In the genomic region with DNA sequence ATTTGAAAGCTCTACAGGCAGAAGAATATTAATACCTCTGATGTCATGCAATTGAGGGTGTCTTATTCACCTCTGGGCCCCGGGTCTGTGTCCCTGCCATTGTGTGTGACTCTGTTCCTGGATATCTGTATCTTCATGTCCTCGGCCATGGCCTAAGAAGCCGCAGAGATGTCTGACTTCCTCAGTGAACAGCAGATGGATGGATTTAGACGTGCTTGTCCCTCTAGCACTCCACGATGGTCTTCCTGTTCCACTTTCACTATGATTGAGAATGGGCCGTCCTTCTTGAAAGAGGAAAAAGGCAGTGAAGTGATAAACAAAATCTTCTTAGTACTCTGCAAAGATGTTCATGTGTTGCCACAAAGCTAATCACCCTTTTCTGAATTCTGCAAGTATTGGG, we compare ENCODE assay signal across 8 cellular contexts.
DNase-seq lines count a peak whose midpoint lies in the region; ATAC-seq and TF ChIP-seq lines count a peak whose summit lies in the region.

No MANE protein-coding gene starts in this region.

- H3K27ac ChIP-seq in osteoblast (ENCODE audit: low read depth, low read length) (no peak overlapping the region), mammary epithelial cell (ENCODE audit: insufficient read depth, low read depth, low read length) (no peak overlapping the region)

- BruUV-seq in mammary epithelial cell (replicated peaks; lab: Mats Ljungman, UMichigan): no TSS peak

- peak; percentile 39 for DNase-seq in NB4 (ENCODE audit: low read depth)
- no peak for DNase-seq in left lobe of liver (ENCODE audit: low spot score)
- DNase-seq in osteoblast (ENCODE audit: insufficient read length, low spot score, missing footprints): no peak
- DNase-seq in mammary epithelial cell: no peak
- no peak for DNase-seq in NCI-H69 (lab: John Stamatoyannopoulos, UW)
- DNase-seq in activated CD4-positive, alpha-beta T cell treated with anti-CD3 and anti-CD28 coated beads for 48 hours: no peak

- intact Hi-C loops in mammary epithelial cell (cut with micrococcal nuclease): no loop called here

- H4K20me1 ChIP-seq in osteoblast (ENCODE audit: insufficient read depth, low read length): peaks cover 2% of the 10 kb centered on the region
- no peaks in the 10 kb centered on the region for H4K20me1 ChIP-seq in mammary epithelial cell (ENCODE audit: insufficient read depth, low read length)

- H3K27me3 ChIP-seq in osteoblast (ENCODE audit: insufficient read depth, low read length) (no peaks in the 10 kb centered on the region), mammary epithelial cell (ENCODE audit: insufficient read depth, low read length) (no peaks in the 10 kb centered on the region)

- H3K4me3 ChIP-seq in NB4 (ENCODE audit: low read depth, low read length): no peak overlapping the region
- no peak overlapping the region for H3K4me3 ChIP-seq in osteoblast (ENCODE audit: insufficient read depth, low read length)
- no peak overlapping the region for H3K4me3 ChIP-seq in mammary epithelial cell (replicated peaks in 1 of 3; ENCODE audit: insufficient read depth in 1 of 3, low read depth in 2 of 3, low read length in 3 of 3)

- ATAC-seq in GM18517 (IDR thresholded peaks at IDR 0.05; ENCODE audit: unreplicated experiment) (peak; percentile 71), GM21737 (IDR thresholded peaks at IDR 0.05; ENCODE audit: unreplicated experiment) (peak; percentile 60), left lobe of liver (peak; percentile 59)

- no peaks in the 10 kb centered on the region for H3K36me3 ChIP-seq in osteoblast (ENCODE audit: insufficient read depth, low read length)
- no peaks in the 10 kb centered on the region for H3K36me3 ChIP-seq in mammary epithelial cell (ENCODE audit: insufficient read depth, low read length)

- H3K4me2 ChIP-seq in osteoblast (ENCODE audit: insufficient read depth, low read length) (no peak overlapping the region), mammary epithelial cell (ENCODE audit: insufficient read depth, low read depth, low read length) (no peak overlapping the region)

- H3K4me1 ChIP-seq in osteoblast (ENCODE audit: insufficient read depth, low read length) (peaks cover 10% of the 10 kb centered on the region), mammary epithelial cell (ENCODE audit: insufficient read depth, low read length) (peaks cover 11% of the 10 kb centered on the region)

- TF ChIP-seq CTCF in NB4 (IDR thresholded peaks at IDR 0.05; ENCODE audit: low read depth, low read length) (no peak), osteoblast (IDR thresholded peaks at IDR 0.05; ENCODE audit: extremely low read depth, low read depth, low read length) (no peak), mammary epithelial cell (conservative IDR thresholded peaks at IDR 0.05 in 1 of 2, IDR thresholded peaks at IDR 0.05 in 1 of 2; ENCODE audit: extremely low read depth in 1 of 2, insufficient read depth in 1 of 2, low read depth in 1 of 2, low read length in 2 of 2) (no peak)

- dilution Hi-C loops in mammary epithelial cell (cut with HindIII; ENCODE audit: low sequenced_read_pairs): no loop called here

- H3K79me2 ChIP-seq in osteoblast (ENCODE audit: insufficient read depth, low read length) (no peaks in the 10 kb centered on the region), mammary epithelial cell (ENCODE audit: insufficient read depth, low read length) (no peaks in the 10 kb centered on the region)

- CTCF ChIA-PET in mammary epithelial cell (lab: Charles Lee; ENCODE audit: low non-redundant PET): no interaction called here

- H3K9me3 ChIP-seq in osteoblast (ENCODE audit: low read depth, low read length): no peaks in the 10 kb centered on the region
- H3K9me3 ChIP-seq in mammary epithelial cell (replicated peaks; ENCODE audit: insufficient read depth, low read length): no peaks in the 10 kb centered on the region

- no peak for TF ChIP-seq POLR2A in NB4 (IDR thresholded peaks at IDR 0.05; ENCODE audit: extremely low read depth, insufficient read length)

- WGBS in mammary epithelial cell (ENCODE audit: low coverage, missing lambda C conversion rate): 96% methylated on average over 6 of the region's 6 CpGs

- in situ Hi-C loops in mammary epithelial cell (cut with MboI; ENCODE audit: low sequenced_read_pairs in 2 of 2): no loop called here

- no peak overlapping the region for H3K9ac ChIP-seq in mammary epithelial cell (ENCODE audit: insufficient read depth, low read length)

- H2AFZ ChIP-seq in osteoblast (ENCODE audit: low read length): no peak overlapping the region
- no peak overlapping the region for H2AFZ ChIP-seq in mammary epithelial cell (ENCODE audit: low read depth, low read length)
